In the genomic region with DNA sequence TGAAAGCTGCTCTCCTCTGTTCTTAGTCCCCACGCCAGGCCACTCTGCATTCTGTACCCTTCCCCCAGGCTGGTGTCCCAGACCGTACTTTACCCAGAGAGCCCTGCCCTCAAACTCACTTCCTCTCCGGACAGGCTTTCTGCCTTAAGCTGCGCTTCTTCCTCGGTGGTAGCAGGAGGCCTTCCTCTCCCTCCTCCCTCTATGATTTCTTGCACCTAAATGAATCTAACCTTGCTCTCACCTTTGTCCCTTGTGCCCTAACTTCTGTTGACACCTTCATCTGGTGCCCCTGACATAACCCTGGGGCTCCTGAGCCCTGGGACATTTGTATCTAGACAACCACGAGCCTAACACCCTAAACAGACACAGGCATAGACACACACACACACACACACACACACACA, we compare ENCODE assay signal across 10 cellular contexts. TPM values are rescaled to one million over a fixed set of nuclear protein-coding genes. Genes with fewer than 3 reads are reported as not detected.
A peak's percentile ranks its signal among the peaks of the same experiment; 100 is the strongest.
DNase-seq lines count a peak whose midpoint lies in the region; ATAC-seq, FAIRE-seq and TF ChIP-seq lines count a peak whose summit lies in the region.
"Had no signal": no experiment of that assay in that cellular context is flagged by ENCODE, and none has a peak within 500 bp of the region (broad histone marks: within the 10 kb centered on the region; RNA-seq: fewer than 3 reads in every experiment).

No MANE protein-coding gene starts in this region.

- peak overlapping the region in 1 of 10 donors; percentile 32 for H3K4me3 ChIP-seq in heart right ventricle
- H3K4me3 ChIP-seq in upper lobe of right lung: no peak overlapping the region
- H3K4me3 ChIP-seq in smooth muscle cell: no peak overlapping the region

- H3K9ac ChIP-seq in smooth muscle cell (ENCODE audit: low read depth): no peak overlapping the region

- H3K36me3 Mint-ChIP-seq in T-helper 17 cell (ENCODE audit: low read depth): peaks cover 9% of the 10 kb centered on the region

- no peaks in the 10 kb centered on the region for H4K20me1 ChIP-seq in smooth muscle cell (ENCODE audit: low read depth)

- no peaks in the 10 kb centered on the region for H3K27me3 Mint-ChIP-seq in T-helper 17 cell

- H3K4me1 Mint-ChIP-seq in T-helper 17 cell: peaks cover 52% of the 10 kb centered on the region

- peak; percentile 62 for ATAC-seq in T-helper 17 cell
- peak in 6 of 8 donors; percentile 48 to 72 (median 65) for ATAC-seq in heart right ventricle
- ATAC-seq in upper lobe of right lung: peak; percentile 82

- H3K4me1 ChIP-seq in heart right ventricle (peaks cover 0 to 51% (median 24%) of the 10 kb centered on the region in 9 donors), upper lobe of right lung (peaks cover 28% of the 10 kb centered on the region), smooth muscle cell (ENCODE audit: low read depth) (no peaks in the 10 kb centered on the region)

- TF ChIP-seq CTCF in heart right ventricle (IDR thresholded peaks at IDR 0.05) (no peak), upper lobe of right lung (IDR thresholded peaks at IDR 0.05) (no peak), smooth muscle cell (IDR thresholded peaks at IDR 0.05; ENCODE audit: borderline replicate concordance, insufficient read depth, poor library complexity, severe bottlenecking) (no peak)

- H3F3A ChIP-seq in smooth muscle cell (ENCODE audit: low read depth): no peaks in the 10 kb centered on the region

- H2AFZ ChIP-seq in smooth muscle cell (ENCODE audit: low read depth): no peak overlapping the region

- 35 to 36% methylated on average over 6 of the region's 6 CpGs for WGBS in heart right ventricle, 2 donors
- WGBS in smooth muscle cell (ENCODE audit: low lambda C conversion rate): 71% methylated on average over 6 of the region's 6 CpGs

- peak; percentile 43 for DNase-seq in stimulated activated CD4-positive, alpha-beta T cell treated with anti-CD3 and anti-CD28 coated beads, Interleukin-4, amount 100 ng/mL, for 24 hours
- no peak for DNase-seq in stimulated activated CD4-positive, alpha-beta T cell treated with anti-CD3 and anti-CD28 coated beads, Interleukin-4, amount 100 ng/mL, for 4 hours
- DNase-seq in T-helper 17 cell (no peak), heart right ventricle (peak in 1 of 2 donors; percentile 38), upper lobe of right lung (no peak), smooth muscle cell (lab: John Stamatoyannopoulos, UW; ENCODE audit: unreplicated experiment) (no peak), urothelium cell line (ENCODE audit: low spot score) (no peak), NCI-H2171 treated with DMSO at 0.1 percent for 48 hours (lab: John Stamatoyannopoulos, UW) (no peak)
- DNase-seq: COR-L47, NCI-H1930 had no signal

- H3K4me3 Mint-ChIP-seq in T-helper 17 cell: peak overlapping the region; percentile 95

- no peak for FAIRE-seq in urothelium cell line (lab: Jason Lieb, UNC)

- intact Hi-C loops in heart right ventricle (cut with DNase I): no loop called here
- intact Hi-C loops in upper lobe of right lung (cut with DNase I): no loop called here

- no peak overlapping the region for H3K4me2 ChIP-seq in smooth muscle cell

- H3K27ac ChIP-seq in heart right ventricle (peak overlapping the region in 7 of 10 donors; percentile 13 to 84 (median 29)), upper lobe of right lung (peak overlapping the region; percentile 55), smooth muscle cell (ENCODE audit: low read depth) (no peak overlapping the region)

- no peaks in the 10 kb centered on the region for H3K79me2 ChIP-seq in smooth muscle cell (ENCODE audit: low read depth)

- H3K9me3 ChIP-seq in T-helper 17 cell (ENCODE audit: control insufficient read depth, low read length, poor library complexity, severe bottlenecking): no peaks in the 10 kb centered on the region
- H3K9me3 ChIP-seq in heart right ventricle: no peaks in the 10 kb centered on the region
- H3K9me3 ChIP-seq in upper lobe of right lung: no peaks in the 10 kb centered on the region
- no peaks in the 10 kb centered on the region for H3K9me3 ChIP-seq in smooth muscle cell (replicated peaks; ENCODE audit: low read depth)

- H3K36me3 ChIP-seq in heart right ventricle: no peaks in the 10 kb centered on the region
- H3K36me3 ChIP-seq in upper lobe of right lung: no peaks in the 10 kb centered on the region
- H3K36me3 ChIP-seq in smooth muscle cell (ENCODE audit: low read depth): no peaks in the 10 kb centered on the region

- H3K27me3 ChIP-seq in heart right ventricle (peaks cover 0 to 20% (median 7%) of the 10 kb centered on the region in 7 donors), upper lobe of right lung (peaks cover 8% of the 10 kb centered on the region), smooth muscle cell (ENCODE audit: low read depth) (no peaks in the 10 kb centered on the region)

- peak overlapping the region; percentile 99 for H3K27ac Mint-ChIP-seq in T-helper 17 cell

RNA-seq across cellular contexts. Expression of gene CEACAM21, which starts 29.6 kb away (rescaled TPM):
- total RNA-seq in T-helper 17 cell (10 to 100 TPM; 40.5 to 44.4 TPM), heart right ventricle (1 to 10 TPM in 3 of 10 donors, under 1 TPM in 6, not detected in 1; 0.26 to 3.3 (median 0.57) TPM), upper lobe of right lung (16.3 TPM), smooth muscle cell (not detected in 2 replicates)
- polyA plus RNA-seq in heart right ventricle (under 1 TPM; 0.41 to 0.59 TPM), smooth muscle cell (not detected in 2 replicates)
